In genomic region chr17:50027639-50028206, GRCh38 we compare ENCODE assay signal across 9 cellular contexts. TPM values are rescaled to one million over a fixed set of nuclear protein-coding genes. Genes with fewer than 3 reads are reported as not detected.
DNase-seq lines count a peak whose midpoint lies in the region; ATAC-seq and TF ChIP-seq lines count a peak whose summit lies in the region.
"Had no signal": no experiment of that assay in that cellular context is flagged by ENCODE, and none has a peak within 500 bp of the region (broad histone marks: within the 10 kb centered on the region; RNA-seq: fewer than 3 reads in every experiment).

No MANE protein-coding gene starts in this region.

- no peaks in the 10 kb centered on the region for H3K9me3 Mint-ChIP-seq in neural progenitor cell

- DNase-seq in ELF-1 (ENCODE audit: low read depth, low spot score) (peak; percentile 61), NT2/D1 (ENCODE audit: low read depth, low spot score) (no peak), epithelial cell of proximal tubule (ENCODE audit: low read depth) (peak; percentile 86), neural progenitor cell (ENCODE audit: low spot score) (no peak)

- H3K27ac Mint-ChIP-seq in neural progenitor cell, result no peak overlapping the region

- no peaks in the 10 kb centered on the region for H3K79me2 ChIP-seq in neural progenitor cell (ENCODE audit: low read depth)

- H3K9ac ChIP-seq in NT2/D1 (ENCODE audit: insufficient read length, low read depth) (no peak overlapping the region), neural progenitor cell (no peak overlapping the region)

- H3K4me1 ChIP-seq in NT2/D1 (ENCODE audit: insufficient read depth, insufficient read length) (peaks cover 13% of the 10 kb centered on the region), neural progenitor cell (peaks cover 19% of the 10 kb centered on the region)

- H3F3A ChIP-seq in neural progenitor cell (ENCODE audit: low read depth), result peaks cover 40% of the 10 kb centered on the region

- no peaks in the 10 kb centered on the region for H3K36me3 Mint-ChIP-seq in neural progenitor cell

- H3K27ac ChIP-seq in neural progenitor cell, result no peak overlapping the region

- peak overlapping the region; percentile 38 for H3K4me3 Mint-ChIP-seq in neural progenitor cell

- H3K4me3 ChIP-seq in NT2/D1 (ENCODE audit: insufficient read length, low read depth), result peak overlapping the region; percentile 5
- peak overlapping the region; percentile 62 for H3K4me3 ChIP-seq in epithelial cell of proximal tubule (ENCODE audit: low read depth, low read length)
- H3K4me3 ChIP-seq in neural progenitor cell, result no peak overlapping the region

- peaks cover 15% of the 10 kb centered on the region for H3K9me3 ChIP-seq in NT2/D1 (ENCODE audit: insufficient read depth, low read length)
- no peaks in the 10 kb centered on the region for H3K9me3 ChIP-seq in neural progenitor cell (ENCODE audit: low read depth)

- ATAC-seq in GM19397 (IDR thresholded peaks at IDR 0.05; ENCODE audit: unreplicated experiment), result no peak
- ATAC-seq in GM19455 (IDR thresholded peaks at IDR 0.05; ENCODE audit: unreplicated experiment), result no peak
- ATAC-seq in GM19452 (IDR thresholded peaks at IDR 0.05; ENCODE audit: unreplicated experiment), result no peak
- no peak for ATAC-seq in HG03135 (IDR thresholded peaks at IDR 0.05; ENCODE audit: unreplicated experiment)

- peak overlapping the region; percentile 43 for H2AFZ ChIP-seq in neural progenitor cell (replicated peaks)

- H3K27me3 ChIP-seq in NT2/D1 (ENCODE audit: insufficient read depth, insufficient read length), result no peaks in the 10 kb centered on the region
- H3K27me3 ChIP-seq in neural progenitor cell, result peaks cover 5% of the 10 kb centered on the region

- no peaks in the 10 kb centered on the region for H3K36me3 ChIP-seq in NT2/D1 (ENCODE audit: insufficient read depth, insufficient read length, low read length)
- H3K36me3 ChIP-seq in neural progenitor cell, result no peaks in the 10 kb centered on the region

- peak overlapping the region; percentile 17 for H3K4me2 ChIP-seq in neural progenitor cell

- peaks cover 8% of the 10 kb centered on the region for H3K27me3 Mint-ChIP-seq in neural progenitor cell (ENCODE audit: insufficient read depth, low read depth)

- peaks cover 14% of the 10 kb centered on the region for H3K4me1 Mint-ChIP-seq in neural progenitor cell

- TF ChIP-seq CTCF in epithelial cell of proximal tubule (conservative IDR thresholded peaks at IDR 0.05; ENCODE audit: low read depth, low read length) (no peak), neural progenitor cell (IDR thresholded peaks at IDR 0.05) (no peak)

- no peaks in the 10 kb centered on the region for H4K20me1 ChIP-seq in neural progenitor cell (ENCODE audit: low read depth)

RNA-seq across cellular contexts. Expression of gene ITGA3, which starts 28.2 kb away (rescaled TPM):
- 630 and 668 TPM in 2 replicates for total RNA-seq in epithelial cell of proximal tubule
- total RNA-seq in neural progenitor cell (ENCODE audit: low replicate concordance), result 7.7 and 11.9 TPM in 2 replicates

RNA-seq across cellular contexts. Expression of gene DLX3, which starts 32.7 kb away (rescaled TPM):
- total RNA-seq in epithelial cell of proximal tubule, result not detected in 2 replicates
- total RNA-seq in neural progenitor cell (ENCODE audit: low replicate concordance), result 0.04 and 0.87 TPM in 2 replicates
- total RNA-seq: skeletal muscle tissue had no signal

RNA-seq across cellular contexts. Expression of gene DLX4, which starts 58.7 kb away (rescaled TPM):
- total RNA-seq in epithelial cell of proximal tubule, result not detected in 2 replicates
- total RNA-seq in neural progenitor cell (ENCODE audit: low replicate concordance), result 0.53 TPM in 1 of 2 replicates, not detected in the other
- total RNA-seq: skeletal muscle tissue had no signal

Comparison
In these comparisons a context has a peak if more than half of its experiments do, and no peak if none do; other contexts are left out.
1. DNase-seq: peak in ELF-1 (single experiment) and epithelial cell of proximal tubule (single experiment); none in NT2/D1 (single experiment) and neural progenitor cell (single experiment).
2. RNA of gene ITGA3, which starts 28.2 kb away (total RNA-seq): 630 to 668 TPM in epithelial cell of proximal tubule; 7.7 to 11.9 TPM in neural progenitor cell; every median in the first group is over 10 times any median in the second.